Comparison of ENCODE assay signal across 12 cellular contexts in genomic region chr18:31503011-31503410, GRCh38. TPM values are rescaled to one million over a fixed set of nuclear protein-coding genes. Genes with fewer than 3 reads are reported as not detected.
"Had no signal": no experiment of that assay in that cellular context is flagged by ENCODE, and none has a peak within 500 bp of the region (broad histone marks: within the 10 kb centered on the region; RNA-seq: fewer than 3 reads in every experiment).

No MANE protein-coding gene starts in this region.

- H3K9ac ChIP-seq: GM23248 had no signal

- H3K27ac ChIP-seq: GM23248 had no signal

- H3K4me2 ChIP-seq: GM23338 had no signal

- DNase-seq: GM23248, GOT3, H7, H9, HCEC 1CT, HFFc6 had no signal

- H3K4me3 Mint-ChIP-seq: GM23338, H9, HFFc6 had no signal

- H3K27ac Mint-ChIP-seq: GM23338, HFFc6 had no signal

- FAIRE-seq: H1, H54 had no signal

- H3K4me3 ChIP-seq: GM23248, GM23338, HAP-1 had no signal

- ATAC-seq: GM23338, HCT116 had no signal

- H2AFZ ChIP-seq: GM23248, GM23338 had no signal

RNA-seq across cellular contexts. Expression of gene DSG2, which starts 5.0 kb away (rescaled TPM):
- total RNA-seq: HFFc6 had no signal
- polyA plus RNA-seq: GM23248 had no signal

RNA-seq across cellular contexts. Expression of gene DSG3, which starts 55.5 kb away (rescaled TPM):
- total RNA-seq: GM23248, H4, H7, HFFc6 had no signal
- polyA plus RNA-seq: GM23248 had no signal
